Comparison of ENCODE assay signal across 22 cellular contexts in genomic region chr5:129506092-129506491, GRCh38. TPM values are rescaled to one million over a fixed set of nuclear protein-coding genes. Genes with fewer than 3 reads are reported as not detected.
DNase-seq lines count a peak whose midpoint lies in the region; ATAC-seq and TF ChIP-seq lines count a peak whose summit lies in the region.
"Had no signal": no experiment of that assay in that cellular context is flagged by ENCODE, and none has a peak within 500 bp of the region (broad histone marks: within the 10 kb centered on the region; RNA-seq: fewer than 3 reads in every experiment).

No MANE protein-coding gene starts in this region.

- H3K4me3 ChIP-seq in AG04449 (ENCODE audit: low read depth, low read length) = no peak overlapping the region
- H3K4me3 ChIP-seq: A549, lower lobe of right lung, stomach, vagina had no signal

- CTCF ChIA-PET in AG04449 (lab: Yijun Ruan, JAX) = no interaction called here

- POLR2A ChIA-PET in AG04449 (lab: Yijun Ruan, JAX) = no interaction called here

- no peak for ATAC-seq in GM19351 (IDR thresholded peaks at IDR 0.05; ENCODE audit: unreplicated experiment)
- no peak for ATAC-seq in GM18907 (IDR thresholded peaks at IDR 0.05; ENCODE audit: unreplicated experiment)
- no peak for ATAC-seq in activated CD4-positive, CD25-positive, alpha-beta regulatory T cell treated with anti-CD3 and anti-CD28 coated beads, Interleukin-2, amount 50 U/mL, for 24 hours
- ATAC-seq: A549, lower lobe of right lung, Right ventricle myocardium inferior, T-helper 17 cell had no signal

- DNase-seq in AG04449 (ENCODE audit: low read depth, low spot score) (peak; percentile 5), M059J (ENCODE audit: low read depth) (peak; percentile 21), dedifferentiated amniotic fluid mesenchymal stem cell (ENCODE audit: extremely low spot score) (peak; percentile 58), kidney glomerular epithelial cell (lab: John Stamatoyannopoulos, UW) (peak; percentile 30)
- DNase-seq in central memory CD4-positive, alpha-beta T cell = no peak
- DNase-seq: activated CD4-positive, alpha-beta T cell treated with anti-CD3 and anti-CD28 coated beads for 1 hour; activated CD8-positive, alpha-beta memory T cell treated with anti-CD3 and anti-CD28 coated beads, Interleukin-2, amount 50 U/mL, for 4 hours; activated naive CD4-positive, alpha-beta T cell treated with Interleukin-2 at 50 U/mL for 16 hours; CD4-positive, CD25-positive, alpha-beta regulatory T cell; DMS79 treated with DMSO at 0.1 percent for 48 hours; Kasumi-1; lower lobe of right lung; NCI-H1436 treated with DMSO at 0.1 percent for 48 hours; NCI-H226; stomach; T-helper 17 cell had no signal

- TF ChIP-seq CTCF in AG04449 (IDR thresholded peaks at IDR 0.05; ENCODE audit: insufficient read depth, low read length, missing control alignments) = no peak

RNA-seq across cellular contexts. Expression of gene ADAMTS19, which starts 46.0 kb away (rescaled TPM):
- 0.10 and 0.34 TPM in 2 replicates for total RNA-seq in M059J (2014; rRNA removed; shearing (Covaris generic))
- total RNA-seq: CD4-positive, CD25-positive, alpha-beta regulatory T cell; lower lobe of right lung; T-helper 17 cell had no signal
